Comparison of ENCODE assay signal across 18 cellular contexts in the genomic region with DNA sequence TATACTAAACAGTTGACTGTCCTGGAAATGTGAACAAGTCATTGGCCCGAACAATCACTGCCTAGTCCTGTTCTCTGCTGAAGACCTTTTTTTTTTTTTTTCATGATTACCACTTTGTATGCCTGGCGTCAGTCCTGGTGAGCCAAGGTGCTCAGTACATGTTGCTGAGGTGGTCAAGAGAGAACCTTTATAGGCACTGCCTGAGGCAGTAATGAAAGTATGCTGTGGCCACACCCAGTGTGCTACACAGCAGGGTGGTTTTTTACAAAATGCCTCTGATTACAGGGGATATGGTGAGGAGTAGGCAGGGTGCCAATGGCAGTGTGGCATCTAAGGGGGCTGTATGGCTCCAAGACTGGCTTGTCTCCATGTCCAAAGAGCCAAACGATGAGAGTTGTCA.
A peak's percentile ranks its signal among the peaks of the same experiment; 100 is the strongest.
DNase-seq lines count a peak whose midpoint lies in the region; ATAC-seq and TF ChIP-seq lines count a peak whose summit lies in the region.
"Had no signal": no experiment of that assay in that cellular context is flagged by ENCODE, and none has a peak within 500 bp of the region (broad histone marks: within the 10 kb centered on the region; RNA-seq: fewer than 3 reads in every experiment).

No MANE protein-coding gene starts in this region.

- intact Hi-C loops in heart left ventricle (cut with DNase I) (no loop called here), left ventricle myocardium inferior (cut with micrococcal nuclease) (no loop called here), PC-3 (cut with micrococcal nuclease) (no loop called here)

- 58 to 87% (median 78%) methylated on average over 3 of the region's 3 CpGs for WGBS in heart left ventricle, 4 donors
- no CpG with 5 or more reads among the region's 3 CpGs for WGBS in trophoblast cell (ENCODE audit: extremely low coverage, insufficient coverage, insufficient read length)
- 62 to 67% methylated on average over 3 of the region's 3 CpGs for WGBS in GM23248 (ENCODE audit: low coverage in 1 of 2, low lambda C conversion rate in 2 of 2, missing lambda C conversion rate in 2 of 2), 2 experiments

- H2AK5ac ChIP-seq in trophoblast cell (ENCODE audit: low read length) = no peak overlapping the region

- H3K36me3 ChIP-seq in heart left ventricle = no peaks in the 10 kb centered on the region
- no peaks in the 10 kb centered on the region for H3K36me3 ChIP-seq in left ventricle myocardium inferior
- no peaks in the 10 kb centered on the region for H3K36me3 ChIP-seq in PC-3 (ENCODE audit: low read depth, low read length)
- no peaks in the 10 kb centered on the region for H3K36me3 ChIP-seq in trophoblast cell (ENCODE audit: control insufficient read depth in 1 of 2, insufficient read depth in 2 of 2, low read length in 2 of 2)
- no peaks in the 10 kb centered on the region for H3K36me3 ChIP-seq in GM23248 (ENCODE audit: low read depth)
- H3K36me3 ChIP-seq: HAP-1 had no signal

- no peak overlapping the region for H3K4ac ChIP-seq in trophoblast cell (ENCODE audit: low read depth, low read length)

- no peak for TF ChIP-seq POLR2A in heart left ventricle (IDR thresholded peaks at IDR 0.05)

- DNase-seq in NCI-H748 (lab: John Stamatoyannopoulos, UW; ENCODE audit: unreplicated experiment) = peak; percentile 37
- no peak for DNase-seq in NCI-H748 treated with DMSO at 0.1 percent for 48 hours (lab: John Stamatoyannopoulos, UW)
- no peak for DNase-seq in heart left ventricle
- DNase-seq in left ventricle myocardium inferior = no peak
- peak; percentile 25 for DNase-seq in PC-3
- DNase-seq in trophoblast cell = peak; percentile 42 to 66
- DNase-seq in GM23248 = no peak
- DNase-seq: AML-193; CD4-positive, alpha-beta T cell; DMS153; DMS79; GDM1 had no signal

- CTCF ChIA-PET in PC-3 (lab: Charles Lee) = no interaction called here

- H3K9me3 ChIP-seq in heart left ventricle (peaks cover 0 to 7% (median 0%) of the 10 kb centered on the region in 12 donors), left ventricle myocardium inferior (replicated peaks) (no peaks in the 10 kb centered on the region), PC-3 (ENCODE audit: low read length) (no peaks in the 10 kb centered on the region), trophoblast cell (ENCODE audit: insufficient read depth, low read depth, low read length) (no peaks in the 10 kb centered on the region), GM23248 (ENCODE audit: low read depth) (no peaks in the 10 kb centered on the region)
- H3K9me3 ChIP-seq: A549, HAP-1 had no signal

- no peak overlapping the region for H2BK12ac ChIP-seq in trophoblast cell (ENCODE audit: low read length)

- H3K4me1 ChIP-seq in heart left ventricle = peaks cover 0 to 34% (median 0%) of the 10 kb centered on the region in 12 donors
- peaks cover 44% of the 10 kb centered on the region for H3K4me1 ChIP-seq in left ventricle myocardium inferior
- H3K4me1 ChIP-seq in PC-3 (ENCODE audit: insufficient read depth, low read length) = 0 out of 2 replicates have a peak, but pooled peaks cover 4% of the 10 kb centered on the region
- no peaks in the 10 kb centered on the region for H3K4me1 ChIP-seq in trophoblast cell (ENCODE audit: control insufficient read depth in 1 of 2, insufficient read depth in 2 of 2, low read length in 2 of 2)
- H3K4me1 ChIP-seq in GM23248 (ENCODE audit: insufficient read depth) = peaks cover 23% of the 10 kb centered on the region
- H3K4me1 ChIP-seq: A549, HAP-1 had no signal

- no peaks in the 10 kb centered on the region for H4K20me1 ChIP-seq in PC-3 (ENCODE audit: low read length)
- H4K20me1 ChIP-seq in GM23248 (ENCODE audit: insufficient read depth) = no peaks in the 10 kb centered on the region

- H3F3A ChIP-seq in PC-3 (ENCODE audit: low read length, unreplicated experiment) = no peaks in the 10 kb centered on the region
- H3F3A ChIP-seq in GM23248 (ENCODE audit: insufficient read depth) = peaks cover 18% of the 10 kb centered on the region

- no peak overlapping the region for H4K91ac ChIP-seq in trophoblast cell (ENCODE audit: low read depth, low read length)

- POLR2A ChIA-PET in PC-3 (lab: Charles Lee; ENCODE audit: unreplicated experiment) = no interaction called here

- H4K8ac ChIP-seq in trophoblast cell (ENCODE audit: low read depth, low read length) = no peak overlapping the region

- H2AFZ ChIP-seq in PC-3 (ENCODE audit: low read length) (no peak overlapping the region), trophoblast cell (ENCODE audit: insufficient read depth, low read length, poor library complexity) (no peak overlapping the region), GM23248 (no peak overlapping the region)

- H3K23ac ChIP-seq in trophoblast cell (ENCODE audit: low read length) = no peak overlapping the region

- ATAC-seq in heart left ventricle (peak in 3 of 4 donors; percentile 8 to 28 (median 10)), PC-3 (no peak), GM18909 (IDR thresholded peaks at IDR 0.05; ENCODE audit: poor library complexity, unreplicated experiment) (no peak)
- ATAC-seq: A549, HepG2 had no signal

- H3K9ac ChIP-seq in PC-3 (ENCODE audit: low read length) (no peak overlapping the region), trophoblast cell (ENCODE audit: low read length) (no peak overlapping the region), GM23248 (no peak overlapping the region)

- H3K4me2 ChIP-seq in PC-3 (ENCODE audit: low read length) (no peak overlapping the region), trophoblast cell (ENCODE audit: low read length) (no peak overlapping the region), GM23248 (ENCODE audit: unreplicated experiment) (no peak overlapping the region)
- H3K4me2 ChIP-seq: A549 had no signal

- H2BK5ac ChIP-seq in trophoblast cell (ENCODE audit: low read depth, low read length, poor library complexity) = no peak overlapping the region

- no peaks in the 10 kb centered on the region for H3K79me1 ChIP-seq in trophoblast cell (ENCODE audit: low read length)

- H3K27ac ChIP-seq in heart left ventricle (no peak overlapping the region), left ventricle myocardium inferior (replicated peaks) (no peak overlapping the region), PC-3 (ENCODE audit: low read length) (no peak overlapping the region), trophoblast cell (ENCODE audit: low read depth, low read length) (no peak overlapping the region), GM23248 (no peak overlapping the region)
- H3K27ac ChIP-seq: 22Rv1, A549, C4-2B had no signal

- H3K14ac ChIP-seq in trophoblast cell (ENCODE audit: low read length) = no peak overlapping the region

- no peak for TF ChIP-seq CTCF in heart left ventricle (IDR thresholded peaks at IDR 0.05)
- no peak for TF ChIP-seq CTCF in left ventricle myocardium inferior (IDR thresholded peaks at IDR 0.05; ENCODE audit: borderline replicate concordance)
- no peak for TF ChIP-seq CTCF in PC-3 (conservative IDR thresholded peaks at IDR 0.05; ENCODE audit: low read depth, low read length)

- no peak overlapping the region for H3K18ac ChIP-seq in trophoblast cell (ENCODE audit: low read length)

- no peak overlapping the region for H2BK120ac ChIP-seq in trophoblast cell (ENCODE audit: insufficient read depth, low read length, poor library complexity)

- H3K9me2 ChIP-seq in PC-3 (replicated peaks; ENCODE audit: low read length) (no peaks in the 10 kb centered on the region), GM23248 (ENCODE audit: insufficient read depth) (no peaks in the 10 kb centered on the region)

- H3K4me3 ChIP-seq in heart left ventricle (no peak overlapping the region), left ventricle myocardium inferior (no peak overlapping the region), PC-3 (ENCODE audit: low read length) (no peak overlapping the region), trophoblast cell (ENCODE audit: low read depth, low read length) (no peak overlapping the region), GM23248 (no peak overlapping the region)
- H3K4me3 ChIP-seq: A549, HAP-1 had no signal

- H3K27me3 ChIP-seq in heart left ventricle (no peaks in the 10 kb centered on the region), left ventricle myocardium inferior (ENCODE audit: low read depth) (no peaks in the 10 kb centered on the region), PC-3 (ENCODE audit: low read length) (peaks cover 36% of the 10 kb centered on the region; the same call in 1 of the 2 replicates), trophoblast cell (ENCODE audit: insufficient read depth, low read length) (no peaks in the 10 kb centered on the region), GM23248 (replicated peaks; ENCODE audit: insufficient read depth) (no peaks in the 10 kb centered on the region)

- H3K79me2 ChIP-seq in PC-3 (ENCODE audit: low read length) = no peaks in the 10 kb centered on the region
- H3K79me2 ChIP-seq in trophoblast cell (ENCODE audit: control insufficient read depth, insufficient read depth, low read length, poor library complexity) = no peaks in the 10 kb centered on the region
- no peaks in the 10 kb centered on the region for H3K79me2 ChIP-seq in GM23248 (ENCODE audit: insufficient read depth)

- BruUV-seq in PC-3 (replicated peaks; lab: Mats Ljungman, UMichigan) = no TSS peak

- no peak overlapping the region for H4K12ac ChIP-seq in trophoblast cell (ENCODE audit: low read depth, low read length)

- in situ Hi-C loops in GM23248 (cut with MboI) = no loop called here

Comparison
In these comparisons a context has a peak if more than half of its experiments do, and no peak if none do; other contexts are left out.
1. DNase-seq: peak in NCI-H748 (single experiment), PC-3 (single experiment) and trophoblast cell (2 of 2); none in NCI-H748 treated with DMSO at 0.1 percent for 48 hours (single experiment), heart left ventricle (0 of 5), left ventricle myocardium inferior (single experiment) and GM23248 (single experiment).
2. ATAC-seq: peak in heart left ventricle (3 of 4); none in PC-3 (single experiment) and GM18909 (single experiment).